1 cellular context compared by ENCODE assay signal in the genomic region with DNA sequence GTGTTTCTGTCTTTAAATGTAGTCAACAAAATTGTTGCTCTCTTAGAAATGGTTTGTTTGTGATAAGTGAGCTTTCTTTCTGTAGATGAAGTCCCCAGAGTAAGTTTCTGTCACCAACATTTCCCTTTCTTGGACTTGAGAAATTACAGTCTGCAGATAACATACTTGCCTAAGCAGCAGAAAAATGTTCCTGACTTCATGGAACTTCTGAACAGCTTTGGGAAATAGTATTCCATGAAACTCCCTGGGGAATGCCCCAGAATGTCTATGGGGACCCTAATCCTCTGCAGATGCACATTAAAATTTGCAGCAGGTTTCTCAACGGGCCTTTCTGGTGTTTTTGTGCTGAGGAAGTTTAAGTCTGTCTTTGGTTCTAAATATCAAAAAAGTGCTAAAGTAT.
TF ChIP-seq lines count a peak whose summit lies in the region.

No MANE protein-coding gene starts in this region.

TF ChIP-seq in GM23338, 12 proteins besides CTCF, POLR2A, EP300 and RAD21 (continued from another document):
- no peak for TF ChIP-seq STAT1 (IDR thresholded peaks at IDR 0.05; ENCODE audit: unreplicated experiment)
